ENCODE assay signal across 8 cellular contexts in genomic region chr16:29806096-29806579, GRCh38. TPM values are rescaled to one million over a fixed set of nuclear protein-coding genes. Genes with fewer than 3 reads are reported as not detected.
DNase-seq lines count a peak whose midpoint lies in the region; ATAC-seq, FAIRE-seq and TF ChIP-seq lines count a peak whose summit lies in the region.

MAZ (plus strand) TSS chr16:29806529; CDS start chr16:29806702, 173 bp downstream.

- POLR2A ChIA-PET in activated CD4-positive, alpha-beta T cell treated with anti-CD3 and anti-CD28 coated beads for 36 hours (lab: Charles Lee), result interaction anchor here (0.5 to 3.0 kb wide), 3 partner anchors 10 to 21 kb away, joined by 4 to 36 read pairs (median 4); partner anchors contain the start of gene PAGR1

- peaks cover 61% of the 10 kb centered on the region for H3K36me3 Mint-ChIP-seq in activated CD4-positive, alpha-beta T cell treated with anti-CD3 and anti-CD28 coated beads for 36 hours (ENCODE audit: low read depth)

- CTCF ChIA-PET in activated CD4-positive, alpha-beta T cell treated with anti-CD3 and anti-CD28 coated beads for 36 hours (lab: Charles Lee), result interaction anchor here (2.9 to 3.5 kb wide), 2 partner anchors 11 to 42 kb away, joined by 39 to 50 read pairs; partner anchors contain the start of gene PAGR1

- peak within 1 kb of the TSS; percentile 99 for H3K4me3 Mint-ChIP-seq in activated CD4-positive, alpha-beta T cell treated with anti-CD3 and anti-CD28 coated beads for 36 hours

- peaks cover 43% of the 10 kb centered on the region for H3K4me1 Mint-ChIP-seq in activated CD4-positive, alpha-beta T cell treated with anti-CD3 and anti-CD28 coated beads for 36 hours

- peak within 1 kb of the TSS; percentile 100 for H3K27ac Mint-ChIP-seq in activated CD4-positive, alpha-beta T cell treated with anti-CD3 and anti-CD28 coated beads for 36 hours

- no peak for ATAC-seq in activated CD4-positive, alpha-beta T cell treated with anti-CD3 and anti-CD28 coated beads for 36 hours
- ATAC-seq in omental fat pad (ENCODE audit: low FRiP score) (peak; percentile 2), GM18909 (IDR thresholded peaks at IDR 0.05; ENCODE audit: poor library complexity, unreplicated experiment) (no peak)

- FAIRE-seq in frontal cortex (lab: Jason Lieb, UNC), result no peak

- no peaks in the 10 kb centered on the region for H3K9me3 Mint-ChIP-seq in activated CD4-positive, alpha-beta T cell treated with anti-CD3 and anti-CD28 coated beads for 36 hours (ENCODE audit: low read depth)

- DNase-seq in activated CD4-positive, alpha-beta T cell treated with anti-CD3 and anti-CD28 coated beads for 36 hours, result no peak
- DNase-seq in activated CD4-positive, alpha-beta T cell treated with anti-CD3 and anti-CD28 coated beads for 48 hours, result no peak
- DNase-seq in NCI-H2107 treated with DMSO at 0.1 percent for 48 hours (lab: John Stamatoyannopoulos, UW; ENCODE audit: unreplicated experiment), result peak; percentile 90
- DNase-seq in activated gamma-delta T cell (lab: John Stamatoyannopoulos, UW), result peak; percentile 80
- DNase-seq in frontal cortex (ENCODE audit: low spot score in 2 of 2), result peak; percentile 79 to 89
- no peak for DNase-seq in omental fat pad (ENCODE audit: low spot score)
- no peak for DNase-seq in central memory CD4-positive, alpha-beta T cell

- TF ChIP-seq CTCF in omental fat pad (IDR thresholded peaks at IDR 0.05), result no peak

- H3K27me3 Mint-ChIP-seq in activated CD4-positive, alpha-beta T cell treated with anti-CD3 and anti-CD28 coated beads for 36 hours, result no peaks in the 10 kb centered on the region

- intact Hi-C loops in activated CD4-positive, alpha-beta T cell treated with anti-CD3 and anti-CD28 coated beads for 36 hours (cut with DNase I, micrococcal nuclease), result loop anchor here in 1 of 2 experiments (2.0 to 5.0 kb wide), 5 partner anchors 853 to 1594 kb away; partner anchors contain the start of genes FBRS, FBXL19, SBK1 and TUFM

RNA-seq across cellular contexts. Expression of gene MAZ, which starts in this region (rescaled TPM):
- 100 to 1,000 TPM; 306 to 387 TPM for total RNA-seq in activated CD4-positive, alpha-beta T cell treated with anti-CD3 and anti-CD28 coated beads for 36 hours
- total RNA-seq in frontal cortex (373 TPM), omental fat pad (10 to 100 TPM; 38.0 to 76.9 (median 57.7) TPM)

Comparison
In these comparisons a context has a peak if more than half of its experiments do, and no peak if none do; other contexts are left out.
1. DNase-seq: peak in NCI-H2107 treated with DMSO at 0.1 percent for 48 hours (single experiment), activated gamma-delta T cell (single experiment) and frontal cortex (2 of 2); none in activated CD4-positive, alpha-beta T cell treated with anti-CD3 and anti-CD28 coated beads for 36 hours (single experiment), activated CD4-positive, alpha-beta T cell treated with anti-CD3 and anti-CD28 coated beads for 48 hours (single experiment), omental fat pad (single experiment) and central memory CD4-positive, alpha-beta T cell (single experiment).